28 cellular contexts compared by ENCODE assay signal in genomic region chr1:12271033-12271432, GRCh38. TPM values are rescaled to one million over a fixed set of nuclear protein-coding genes. Genes with fewer than 3 reads are reported as not detected.
DNase-seq lines count a peak whose midpoint lies in the region; ATAC-seq, FAIRE-seq and TF ChIP-seq lines count a peak whose summit lies in the region.
"Had no signal": no experiment of that assay in that cellular context is flagged by ENCODE, and none has a peak within 500 bp of the region (broad histone marks: within the 10 kb centered on the region; RNA-seq: fewer than 3 reads in every experiment).

No MANE protein-coding gene starts in this region.

- H3K4me1 ChIP-seq in K562 (replicated peaks in 1 of 2; ENCODE audit: control insufficient read depth in 2 of 2, insufficient read depth in 2 of 2, low read length in 2 of 2), result no peaks in the 10 kb centered on the region
- H3K4me1 ChIP-seq in psoas muscle, result peaks cover 4% of the 10 kb centered on the region
- peaks cover 0 to 9% (median 8%) of the 10 kb centered on the region in 3 donors for H3K4me1 ChIP-seq in skeletal muscle tissue (ENCODE audit: control insufficient read depth in 3 of 3, insufficient read depth in 3 of 3, low read length in 3 of 3)
- no peaks in the 10 kb centered on the region for H3K4me1 ChIP-seq in H9 (ENCODE audit: insufficient read depth, low read length)
- H3K4me1 ChIP-seq: BE2C had no signal

- no peak overlapping the region for H3K4ac ChIP-seq in H9 (ENCODE audit: low read depth, low read length)

- peak overlapping the region; percentile 41 to 65 for H3K27ac Mint-ChIP-seq in effector memory CD8-positive, alpha-beta T cell
- no peak overlapping the region for H3K27ac Mint-ChIP-seq in H9
- no peak overlapping the region for H3K27ac Mint-ChIP-seq in osteocyte (ENCODE audit: unreplicated experiment)

- no peaks in the 10 kb centered on the region for H3K79me1 ChIP-seq in H9 (ENCODE audit: insufficient read depth, low read depth, low read length, poor library complexity, severe bottlenecking)

- CTCF ChIA-PET in K562 (lab: Yijun Ruan, JAX; ENCODE audit: low intra/inter-chr PET ratio), result interaction anchor here (1.8 kb wide), 1 partner anchor 388 kb away, joined by 9 read pairs; no protein-coding TSS in a partner anchor

- no peak overlapping the region for H3K4me3 Mint-ChIP-seq in effector memory CD8-positive, alpha-beta T cell
- H3K4me3 Mint-ChIP-seq in H9, result no peak overlapping the region
- no peak overlapping the region for H3K4me3 Mint-ChIP-seq in osteocyte (ENCODE audit: unreplicated experiment)
- H3K4me3 Mint-ChIP-seq: CD14-positive monocyte; CD4-positive, alpha-beta memory T cell; CD4-positive, CD25-positive, alpha-beta regulatory T cell; CD8-positive, alpha-beta memory T cell had no signal

- H3K56ac ChIP-seq in H9 (ENCODE audit: insufficient read length, low read depth, low read length), result no peak overlapping the region

- H2AFZ ChIP-seq in K562 (ENCODE audit: low read depth, low read length) (no peak overlapping the region), H9 (ENCODE audit: low read length) (no peak overlapping the region)

- H3K4me3 ChIP-seq in K562 (no peak overlapping the region), psoas muscle (no peak overlapping the region), skeletal muscle tissue (ENCODE audit: low read length in 3 of 3) (no peak overlapping the region)
- H3K4me3 ChIP-seq: BLaER1, GM12878 had no signal

- H3K4me1 Mint-ChIP-seq in effector memory CD8-positive, alpha-beta T cell (ENCODE audit: low read depth in 2 of 2), result peaks cover 0 to 3% of the 10 kb centered on the region in 2 donors
- H3K4me1 Mint-ChIP-seq in H9 (peaks cover 4% of the 10 kb centered on the region in 2 experiments), osteocyte (ENCODE audit: unreplicated experiment) (no peaks in the 10 kb centered on the region)
- H3K4me1 Mint-ChIP-seq: CD14-positive monocyte had no signal

- peaks cover 66% of the 10 kb centered on the region for H3K36me3 Mint-ChIP-seq in effector memory CD8-positive, alpha-beta T cell (ENCODE audit: insufficient read depth)
- H3K36me3 Mint-ChIP-seq in H9 (ENCODE audit: insufficient read depth in 1 of 3, low read depth in 3 of 3) (peaks cover 12 to 59% (median 37%) of the 10 kb centered on the region in 3 experiments; a peak in 6 of 7 replicates), osteocyte (ENCODE audit: unreplicated experiment) (peaks cover 39% of the 10 kb centered on the region)

- H2BK5ac ChIP-seq in H9 (ENCODE audit: insufficient read length, low read length), result no peak overlapping the region

- H3K9me3 ChIP-seq in K562 (replicated peaks; ENCODE audit: control insufficient read depth, insufficient read depth, low read depth, low read length), result no peaks in the 10 kb centered on the region
- no peaks in the 10 kb centered on the region for H3K9me3 ChIP-seq in psoas muscle
- no peaks in the 10 kb centered on the region for H3K9me3 ChIP-seq in skeletal muscle tissue (ENCODE audit: control insufficient read depth in 3 of 3, low read length in 3 of 3)
- no peaks in the 10 kb centered on the region for H3K9me3 ChIP-seq in H9 (ENCODE audit: control insufficient read depth, low read depth, low read length)
- H3K9me3 ChIP-seq: BE2C, BLaER1 had no signal

- no peak overlapping the region for H2BK20ac ChIP-seq in H9 (ENCODE audit: low read depth, low read length, poor library complexity, severe bottlenecking)

- H3K9ac ChIP-seq in K562 (ENCODE audit: insufficient read depth in 1 of 2, low read depth in 2 of 2, low read length in 2 of 2) (no peak overlapping the region), skeletal muscle tissue (ENCODE audit: low read depth in 1 of 3, low read length in 3 of 3) (no peak overlapping the region), H9 (ENCODE audit: extremely low read depth, insufficient read length, low read length) (no peak overlapping the region)
- H3K9ac ChIP-seq: BLaER1 had no signal

- no peak overlapping the region for H4K5ac ChIP-seq in H9 (ENCODE audit: insufficient read length, low read depth, low read length)

- no peak overlapping the region for H3T11ph ChIP-seq in H9 (ENCODE audit: low read length)

- peaks cover 76% of the 10 kb centered on the region for H3K36me3 ChIP-seq in K562 (ENCODE audit: control insufficient read depth, insufficient read depth, low read length)
- H3K36me3 ChIP-seq in psoas muscle (ENCODE audit: insufficient read depth in 1 of 2, low read depth in 1 of 2), result peaks cover 8 to 98% of the 10 kb centered on the region in 2 donors
- H3K36me3 ChIP-seq in skeletal muscle tissue (ENCODE audit: control insufficient read depth in 3 of 3, insufficient read depth in 3 of 3, low read length in 3 of 3), result peaks cover 29 to 63% (median 41%) of the 10 kb centered on the region in 3 donors
- H3K36me3 ChIP-seq: BE2C had no signal

- TF ChIP-seq CTCF in K562 (IDR thresholded peaks at IDR 0.05 in 2 of 3, conservative IDR thresholded peaks at IDR 0.05 in 1 of 3; ENCODE audit: insufficient read depth in 2 of 3, low read depth in 1 of 3, low read length in 3 of 3) (no peak), psoas muscle (IDR thresholded peaks at IDR 0.05) (no peak), H9 (conservative IDR thresholded peaks at IDR 0.05) (no peak), osteocyte (IDR thresholded peaks at IDR 0.05) (no peak)

- no peak overlapping the region for H3K23ac ChIP-seq in H9 (ENCODE audit: insufficient read length, low read depth, low read length)

- no peak for TF ChIP-seq POLR2A in K562 (conservative IDR thresholded peaks at IDR 0.05)

- no peak overlapping the region for H4K91ac ChIP-seq in H9 (ENCODE audit: insufficient read length, low read depth, low read length)

- H2AK5ac ChIP-seq in H9 (ENCODE audit: insufficient read length, low read length), result no peak overlapping the region

- no peak for ATAC-seq in K562
- ATAC-seq in effector memory CD8-positive, alpha-beta T cell (replicated peaks), result no peak
- ATAC-seq in psoas muscle, result no peak
- no peak for ATAC-seq in HG02840 (IDR thresholded peaks at IDR 0.05; ENCODE audit: low FRiP score, unreplicated experiment)
- ATAC-seq: GM12878 had no signal

- WGBS in K562 (ENCODE audit: insufficient coverage, low coverage, missing lambda C conversion rate), result 93% methylated on average over 4 of the region's 4 CpGs
- WGBS in psoas muscle, 3 donors, result 93% methylated on average over 4 of the region's 4 CpGs
- WGBS in H9 (ENCODE audit: extremely low coverage, insufficient read length, low lambda C conversion rate), result no CpG with 5 or more reads among the region's 4 CpGs

- no peak overlapping the region for H2BK120ac ChIP-seq in H9 (ENCODE audit: low read depth, low read length, poor library complexity, severe bottlenecking)

- no peaks in the 10 kb centered on the region for H3K27me3 Mint-ChIP-seq in effector memory CD8-positive, alpha-beta T cell
- no peaks in the 10 kb centered on the region for H3K27me3 Mint-ChIP-seq in H9 (ENCODE audit: low read depth)
- H3K27me3 Mint-ChIP-seq in osteocyte (ENCODE audit: unreplicated experiment), result no peaks in the 10 kb centered on the region
- H3K27me3 Mint-ChIP-seq: CD4-positive, alpha-beta memory T cell; CD4-positive, CD25-positive, alpha-beta regulatory T cell; CD8-positive, alpha-beta memory T cell had no signal

- in situ Hi-C loops in K562 (cut with MboI), result no loop called here

- no peak for DNase-seq in K562 (ENCODE audit: extremely low read depth in 1 of 4, low spot score in 3 of 4)
- no peak for DNase-seq in effector memory CD8-positive, alpha-beta T cell
- no peak for DNase-seq in psoas muscle
- no peak for DNase-seq in RKO (ENCODE audit: low spot score)
- no peak for DNase-seq in H9
- no peak for DNase-seq in osteocyte (ENCODE audit: extremely low spot score, unreplicated experiment)
- DNase-seq: 8988T; ACHN; BE2C; CD4-positive, alpha-beta memory T cell; CD4-positive, CD25-positive, alpha-beta regulatory T cell; CD8-positive, alpha-beta memory T cell; COR-L47; DMS 273 treated with DMSO at 0.1 percent for 48 hours; DMS153; DMS53; DMS79; DND-41; EL; GDM1 had no signal

- intact Hi-C loops in K562 (cut with micrococcal nuclease) (no loop called here), psoas muscle (cut with DNase I) (loop anchor here in 1 of 2 donors (5.0 kb wide), 1 partner anchor 386 kb away; no protein-coding TSS in a partner anchor)

- no peak overlapping the region for H4K8ac ChIP-seq in H9 (replicated peaks; ENCODE audit: insufficient read length, low read depth, low read length)

- POLR2A ChIA-PET in K562 (lab: Yijun Ruan, JAX), result interaction anchor here (1.4 to 3.7 kb wide), 2 partner anchors 12 to 23 kb away, joined by 3 to 19 read pairs; no protein-coding TSS in a partner anchor

- TF ChIP-seq EP300 in K562 (IDR thresholded peaks at IDR 0.05; ENCODE audit: low read length), result no peak

- BruUV-seq in K562 (replicated peaks; lab: Mats Ljungman, UMichigan), result no TSS peak

- no peaks in the 10 kb centered on the region for H3K9me1 ChIP-seq in K562 (ENCODE audit: control insufficient read depth, insufficient read depth, low read length)

- H3K23me2 ChIP-seq in H9 (ENCODE audit: insufficient read length, low read depth, low read length, poor library complexity, severe bottlenecking), result no peaks in the 10 kb centered on the region

- no peak overlapping the region for H2BK15ac ChIP-seq in H9 (ENCODE audit: low read depth, low read length)

- FAIRE-seq in K562 (lab: Jason Lieb, UNC), result no peak
- FAIRE-seq: A204.1, GM12878, GM12892, GM18507 had no signal

- H3K18ac ChIP-seq in H9 (ENCODE audit: insufficient read length, low read depth, low read length), result no peak overlapping the region

- H3K4me2 ChIP-seq in K562 (ENCODE audit: insufficient read depth, low read length) (no peak overlapping the region), H9 (ENCODE audit: insufficient read depth, insufficient read length, low read length) (no peak overlapping the region)
- H3K4me2 ChIP-seq: BLaER1 had no signal

- H3K9me3 Mint-ChIP-seq in effector memory CD8-positive, alpha-beta T cell, result no peaks in the 10 kb centered on the region
- H3K9me3 Mint-ChIP-seq in H9 (no peaks in the 10 kb centered on the region), osteocyte (ENCODE audit: unreplicated experiment) (no peaks in the 10 kb centered on the region)
- H3K9me3 Mint-ChIP-seq: CD4-positive, alpha-beta memory T cell; CD4-positive, CD25-positive, alpha-beta regulatory T cell; CD8-positive, alpha-beta memory T cell had no signal

- 0 out of 2 replicates have a peak, but pooled peaks cover 2% of the 10 kb centered on the region for H4K20me1 ChIP-seq in K562 (replicated peaks; ENCODE audit: control insufficient read depth, insufficient read depth, low read length)
- H4K20me1 ChIP-seq in H9 (ENCODE audit: control insufficient read depth, insufficient read depth, insufficient read length), result no peaks in the 10 kb centered on the region
- H4K20me1 ChIP-seq: BLaER1 had no signal

- TF ChIP-seq RAD21 in K562 (CRISPR knock-in tag; conservative IDR thresholded peaks at IDR 0.05 in 1 of 2, IDR thresholded peaks at IDR 0.05 in 1 of 2), result no peak

- H3K79me2 ChIP-seq in K562 (ENCODE audit: control insufficient read depth, insufficient read depth, low read length) (no peaks in the 10 kb centered on the region), H9 (ENCODE audit: insufficient read depth, low read length) (no peaks in the 10 kb centered on the region)

- no peak overlapping the region for H3K14ac ChIP-seq in H9 (ENCODE audit: insufficient read depth, low read length)

- H3K27ac ChIP-seq in K562 (ENCODE audit: extremely low read depth, low read depth, low read length), result no peak overlapping the region
- H3K27ac ChIP-seq in psoas muscle, result peak overlapping the region; percentile 3
- peak overlapping the region; percentile 55 for H3K27ac ChIP-seq in skeletal muscle tissue (ENCODE audit: low read depth, low read length)
- no peak overlapping the region for H3K27ac ChIP-seq in H9 (ENCODE audit: insufficient read length, low read depth, low read length)
- H3K27ac ChIP-seq: BLaER1 had no signal

- no peak overlapping the region for H2BK12ac ChIP-seq in H9 (ENCODE audit: insufficient read length, low read depth, low read length)

- no peaks in the 10 kb centered on the region; a peak in 1 of 5 replicates for H3K27me3 ChIP-seq in K562 (ENCODE audit: control insufficient read depth in 2 of 2, insufficient read depth in 2 of 2, low read length in 2 of 2)
- no peaks in the 10 kb centered on the region for H3K27me3 ChIP-seq in psoas muscle (ENCODE audit: insufficient read depth in 3 of 3, low read length in 2 of 3)
- H3K27me3 ChIP-seq in skeletal muscle tissue (ENCODE audit: control insufficient read depth in 3 of 3, insufficient read depth in 3 of 3, low read length in 3 of 3), result no peaks in the 10 kb centered on the region
- no peaks in the 10 kb centered on the region for H3K27me3 ChIP-seq in H9 (ENCODE audit: insufficient read depth, low read length)
- H3K27me3 ChIP-seq: BE2C, BLaER1 had no signal

RNA-seq across cellular contexts. Expression of gene VPS13D, which starts 41.2 kb away (rescaled TPM):
- total RNA-seq in K562 (2011; cell fraction: chromatin; rRNA removed; ENCODE audit: low replicate concordance), result 242 and 510 TPM in 2 replicates
- total RNA-seq in K562 (2011; cell fraction: nucleolus; rRNA removed), result 134 and 184 TPM in 2 replicates
- 201 and 203 TPM in 2 replicates for total RNA-seq in K562 (2011; cell fraction: nucleoplasm; rRNA removed)
- total RNA-seq in K562 (2014; rRNA removed), result 31.7 and 34.0 TPM in 2 replicates
- total RNA-seq in K562 (2014; rRNA removed; fragmentation: Illumina TruSeq; extraction: Trizol), result 46.5 and 48.1 TPM in 2 replicates
- 36.6 and 38.5 TPM in 2 replicates for total RNA-seq in K562 (2015; rRNA removed; fragmentation: Illumina TruSeq; extraction: Trizol)
- total RNA-seq in K562 (2021), result 47.2 and 50.0 TPM in 2 replicates
- polyA plus RNA-seq in K562 (2011; rRNA removed), result 50.3 and 51.5 TPM in 2 replicates
- polyA plus RNA-seq in K562 (2011; cell fraction: cytosol; rRNA removed), result 24.7 and 32.9 TPM in 2 replicates
- 80.4 and 87.5 TPM in 2 replicates for polyA plus RNA-seq in K562 (2011; cell fraction: nucleus; rRNA removed)
- polyA plus RNA-seq in K562 (2012), result 21.3 and 30.8 TPM in 2 replicates
- 41.3 and 46.6 TPM in 2 replicates for polyA plus RNA-seq in K562 (2014; fragmentation: Illumina TruSeq; extraction: Trizol)
- 10 to 100 TPM in 1 of 2 experiments, 1 to 10 TPM in 1; 6.1 to 13.9 TPM for polyA plus RNA-seq in K562 (2014; fragmentation: Nextera tagmentation; extraction: Ambion mirVana)
- polyA plus RNA-seq in K562 (2014; rRNA removed), result 37.2 and 41.3 TPM in 2 replicates
- 105 and 124 TPM in 2 replicates for polyA minus RNA-seq in K562 (2011; rRNA and poly(A)+ RNA removed)
- polyA minus RNA-seq in K562 (2011; cell fraction: cytosol; rRNA and poly(A)+ RNA removed), result 40.4 and 42.1 TPM in 2 replicates
- 107 and 189 TPM in 2 replicates for polyA minus RNA-seq in K562 (2011; cell fraction: nucleus; rRNA and poly(A)+ RNA removed)
- 10 to 100 TPM; 32.3 to 69.1 (median 51.1) TPM for total RNA-seq in psoas muscle
- polyA plus RNA-seq in psoas muscle, result 10 to 100 TPM; 19.9 to 45.3 (median 25.3) TPM
- total RNA-seq in skeletal muscle tissue, result 40.2 TPM
- 18.8 and 20.2 TPM in 2 replicates for total RNA-seq in H9 (2021)
- 41.1 and 45.3 TPM in 2 replicates for total RNA-seq in osteocyte

Comparison
In these comparisons a context has a peak if more than half of its experiments do, and no peak if none do; other contexts are left out.
1. H3K27ac ChIP-seq: peak in psoas muscle (single experiment) and skeletal muscle tissue (single experiment); none in K562 (single experiment) and H9 (single experiment).
2. H3K27ac Mint-ChIP-seq: peak in effector memory CD8-positive, alpha-beta T cell (2 of 2); none in H9 (0 of 3) and osteocyte (single experiment).